In the genomic region with DNA sequence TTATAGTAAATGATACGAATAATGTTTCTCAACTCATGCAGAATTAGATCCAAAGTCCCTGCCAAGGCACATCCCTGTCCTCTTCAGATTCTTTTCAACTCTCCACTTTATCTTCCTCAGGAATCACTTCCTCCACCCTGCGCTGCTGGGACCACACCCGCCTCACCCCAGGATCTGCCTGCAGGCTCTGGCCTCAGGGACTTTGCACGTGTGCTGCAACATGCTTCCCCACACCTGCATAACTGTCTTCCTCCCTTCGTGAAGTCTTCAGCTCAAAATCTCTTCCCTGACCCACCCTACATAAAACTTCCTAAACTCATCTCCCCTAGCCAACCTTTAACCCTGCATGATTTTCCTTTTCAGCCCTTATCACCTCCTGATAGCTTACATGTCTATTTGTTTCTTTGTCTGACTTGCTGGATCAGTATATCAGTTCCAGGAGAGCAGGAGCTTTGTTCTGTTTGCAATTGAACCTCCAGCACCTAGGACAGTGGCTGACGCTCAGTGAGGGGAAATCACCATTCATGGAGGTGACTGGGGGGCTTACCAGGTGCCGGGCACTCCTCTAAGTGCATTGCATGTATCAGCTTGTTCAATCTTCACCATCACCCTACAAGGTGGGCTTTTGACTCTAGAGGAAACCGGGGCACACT, we compare ENCODE assay signal across 33 cellular contexts. TPM values are rescaled to one million over a fixed set of nuclear protein-coding genes. Genes with fewer than 3 reads are reported as not detected.
"Had no signal": no experiment of that assay in that cellular context is flagged by ENCODE, and none has a peak within 500 bp of the region (broad histone marks: within the 10 kb centered on the region; RNA-seq: fewer than 3 reads in every experiment).

No MANE protein-coding gene starts in this region.

- H3K27me3 Mint-ChIP-seq: activated CD4-positive, alpha-beta memory T cell treated with anti-CD3 and anti-CD28 coated beads, Interleukin-2, amount 10 ng/mL, durations not matched to agents 7 days and 5 days had no signal

- H3K4me3 ChIP-seq: Peyer's patch, SJSA1 had no signal

- H3K4me1 ChIP-seq: Peyer's patch, SJSA1 had no signal

- H3K27ac Mint-ChIP-seq: activated CD4-positive, alpha-beta memory T cell treated with anti-CD3 and anti-CD28 coated beads, Interleukin-2, amount 10 ng/mL, durations not matched to agents 7 days and 5 days; activated CD8-positive, alpha-beta memory T cell treated with anti-CD3 and anti-CD28 coated beads, Interleukin-2, amount 10 ng/mL, durations not matched to agents 7 days and 5 days; activated naive CD4-positive, alpha-beta T cell treated with anti-CD3 and anti-CD28 coated beads, Interleukin-2, amount 10 ng/mL, durations not matched to agents 7 days and 5 days; activated naive CD8-positive, alpha-beta T cell; activated naive CD8-positive, alpha-beta T cell treated with anti-CD3 and anti-CD28 coated beads, Interleukin-2, amount 50 U/mL, for 24 hours; T-helper 1 cell treated with Interleukin-12 subunit alpha and Interleukin-12 subunit beta and Interleukin-4 antibody, amounts not matched to agents 30 μg/mL and 1 μg/mL, for 36 hours; T-helper 2 cell treated with Interferon-gamma antibody and Interleukin-4, amounts not matched to agents 5 μg/mL and 100 μg/mL, for 36 hours; WTC11 had no signal

- FAIRE-seq: colon, TTC549 had no signal

- H3K36me3 Mint-ChIP-seq: activated CD8-positive, alpha-beta memory T cell treated with anti-CD3 and anti-CD28 coated beads, Interleukin-2, amount 10 ng/mL, durations not matched to agents 7 days and 5 days; activated naive CD4-positive, alpha-beta T cell treated with anti-CD3 and anti-CD28 coated beads, Interleukin-2, amount 10 ng/mL, durations not matched to agents 7 days and 5 days; activated naive CD8-positive, alpha-beta T cell; WTC11 had no signal

- H3K9me3 ChIP-seq: Peyer's patch, SJSA1 had no signal

- H3K9me3 Mint-ChIP-seq: activated CD4-positive, alpha-beta memory T cell treated with anti-CD3 and anti-CD28 coated beads, Interleukin-2, amount 10 ng/mL, durations not matched to agents 7 days and 5 days; activated naive CD4-positive, alpha-beta T cell treated with anti-CD3 and anti-CD28 coated beads, Interleukin-2, amount 10 ng/mL, durations not matched to agents 7 days and 5 days; activated naive CD8-positive, alpha-beta T cell treated with anti-CD3 and anti-CD28 coated beads, Interleukin-2, amount 50 U/mL, for 24 hours; T-helper 2 cell treated with Interferon-gamma antibody and Interleukin-4, amounts not matched to agents 5 μg/mL and 100 μg/mL, for 36 hours had no signal

- ATAC-seq: activated CD8-positive, alpha-beta memory T cell treated with anti-CD3 and anti-CD28 coated beads, Interleukin-2, amount 10 ng/mL, durations not matched to agents 7 days and 5 days; activated naive CD8-positive, alpha-beta T cell treated with anti-CD3 and anti-CD28 coated beads, Interleukin-2, amount 50 U/mL, for 24 hours; WTC11 had no signal

- H3K4me3 Mint-ChIP-seq: activated CD4-positive, alpha-beta memory T cell treated with anti-CD3 and anti-CD28 coated beads, Interleukin-2, amount 10 ng/mL, durations not matched to agents 7 days and 5 days; activated CD8-positive, alpha-beta memory T cell treated with anti-CD3 and anti-CD28 coated beads, Interleukin-2, amount 10 ng/mL, durations not matched to agents 7 days and 5 days; activated naive CD4-positive, alpha-beta T cell treated with anti-CD3 and anti-CD28 coated beads, Interleukin-2, amount 10 ng/mL, durations not matched to agents 7 days and 5 days; activated naive CD8-positive, alpha-beta T cell; activated naive CD8-positive, alpha-beta T cell treated with anti-CD3 and anti-CD28 coated beads, Interleukin-2, amount 50 U/mL, for 24 hours; T-helper 1 cell treated with Interleukin-12 subunit alpha and Interleukin-12 subunit beta and Interleukin-4 antibody, amounts not matched to agents 30 μg/mL and 1 μg/mL, for 36 hours; T-helper 2 cell treated with Interferon-gamma antibody and Interleukin-4, amounts not matched to agents 5 μg/mL and 100 μg/mL, for 36 hours; WTC11 had no signal

- H3K27me3 ChIP-seq: brain microvascular endothelial cell, Peyer's patch had no signal

- H3K36me3 ChIP-seq: brain microvascular endothelial cell, Peyer's patch, SJSA1 had no signal

- H3K4me1 Mint-ChIP-seq: activated CD4-positive, alpha-beta memory T cell treated with anti-CD3 and anti-CD28 coated beads, Interleukin-2, amount 10 ng/mL, durations not matched to agents 7 days and 5 days; activated CD8-positive, alpha-beta memory T cell treated with anti-CD3 and anti-CD28 coated beads, Interleukin-2, amount 10 ng/mL, durations not matched to agents 7 days and 5 days; activated naive CD4-positive, alpha-beta T cell treated with anti-CD3 and anti-CD28 coated beads, Interleukin-2, amount 10 ng/mL, durations not matched to agents 7 days and 5 days; activated naive CD8-positive, alpha-beta T cell treated with anti-CD3 and anti-CD28 coated beads, Interleukin-2, amount 50 U/mL, for 24 hours; WTC11 had no signal

- H3K27ac ChIP-seq: brain microvascular endothelial cell, Peyer's patch, SJSA1 had no signal

- DNase-seq: activated CD4-positive, alpha-beta memory T cell treated with anti-CD3 and anti-CD28 coated beads, Interleukin-2, amount 10 ng/mL, durations not matched to agents 7 days and 5 days; activated CD4-positive, alpha-beta T cell treated with anti-CD3 and anti-CD28 coated beads for 48 hours; activated CD4-positive, CD25-positive, alpha-beta regulatory T cell treated with anti-CD3 and anti-CD28 coated beads, Interleukin-2, amount 50 U/mL, for 72 hours; activated CD8-positive, alpha-beta memory T cell treated with anti-CD3 and anti-CD28 coated beads for 24 hours; activated CD8-positive, alpha-beta memory T cell treated with anti-CD3 and anti-CD28 coated beads, Interleukin-2, amount 10 ng/mL, durations not matched to agents 7 days and 5 days; activated CD8-positive, alpha-beta memory T cell treated with anti-CD3 and anti-CD28 coated beads, Interleukin-2, amount 50 U/mL, for 48 hours; activated effector memory CD4-positive, alpha-beta T cell treated with Interleukin-2 at 50 U/mL for 16 hours; activated naive CD4-positive, alpha-beta T cell treated with anti-CD3 and anti-CD28 coated beads, Interleukin-2, amount 10 ng/mL, durations not matched to agents 7 days and 5 days; activated naive CD8-positive, alpha-beta T cell treated with anti-CD3 and anti-CD28 coated beads, Interleukin-2, amount 50 U/mL, for 24 hours; activated T-cell treated with anti-CD3 and anti-CD28 coated beads, Interleukin-2, amount 50 U/mL, for 48 hours; amniotic stem cell; aorta; brain microvascular endothelial cell; central memory CD4-positive, alpha-beta T cell; NCI-H1105; NCI-H1417 treated with DMSO at 0.1 percent for 48 hours; NCI-H1930; NCI-H2081 treated with DMSO at 0.1 percent for 48 hours; NCI-H226; NCI-H446 treated with DMSO at 0.1 percent for 48 hours; NCI-H524; NCI-H69; Peyer's patch; RPMI8226; SHP77 treated with DMSO at 0.1 percent for 48 hours had no signal

RNA-seq across cellular contexts. Expression of a gene that starts 47.5 kb away (rescaled TPM):
- total RNA-seq: activated CD4-positive, alpha-beta memory T cell treated with anti-CD3 and anti-CD28 coated beads, Interleukin-2, amount 10 ng/mL, durations not matched to agents 7 days and 5 days; activated CD8-positive, alpha-beta memory T cell treated with anti-CD3 and anti-CD28 coated beads, Interleukin-2, amount 10 ng/mL, durations not matched to agents 7 days and 5 days; M059J had no signal
